In the genomic region with DNA sequence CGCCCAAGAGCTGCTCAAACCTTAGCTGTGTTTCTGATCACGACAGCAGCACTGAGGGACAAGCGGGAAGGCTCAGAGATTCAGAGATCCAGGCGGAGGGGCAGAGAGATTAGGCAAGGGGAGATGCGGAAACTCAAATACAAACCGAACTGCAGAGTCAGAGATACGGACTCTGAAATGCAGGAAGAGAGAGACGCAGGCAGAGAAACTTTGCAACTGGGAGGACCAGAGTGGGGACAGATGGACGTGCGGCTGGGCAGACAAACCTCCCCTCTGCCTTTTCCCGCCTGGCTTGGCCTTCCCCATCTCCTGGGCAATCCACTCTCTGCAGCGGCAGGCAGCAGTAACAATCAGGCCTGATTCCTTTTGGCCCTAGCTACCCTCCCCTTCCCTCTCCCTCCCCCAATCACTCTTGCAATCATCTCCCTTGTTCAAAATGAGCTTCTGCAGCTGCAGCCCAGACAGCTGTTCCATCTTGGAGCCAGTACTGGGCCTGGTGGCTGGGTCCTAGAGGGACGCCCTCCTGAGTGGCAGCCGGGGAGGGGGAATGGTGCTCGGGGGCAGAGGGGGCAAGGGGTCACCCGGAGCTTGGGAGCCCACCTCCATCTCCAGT, we compare ENCODE assay signal across 1 cellular context.
TF ChIP-seq lines count a peak whose summit lies in the region.

No MANE protein-coding gene starts in this region.

TF ChIP-seq in GM23338, 12 proteins besides CTCF, POLR2A, EP300 and RAD21:
- TF ChIP-seq, protein P1, sequence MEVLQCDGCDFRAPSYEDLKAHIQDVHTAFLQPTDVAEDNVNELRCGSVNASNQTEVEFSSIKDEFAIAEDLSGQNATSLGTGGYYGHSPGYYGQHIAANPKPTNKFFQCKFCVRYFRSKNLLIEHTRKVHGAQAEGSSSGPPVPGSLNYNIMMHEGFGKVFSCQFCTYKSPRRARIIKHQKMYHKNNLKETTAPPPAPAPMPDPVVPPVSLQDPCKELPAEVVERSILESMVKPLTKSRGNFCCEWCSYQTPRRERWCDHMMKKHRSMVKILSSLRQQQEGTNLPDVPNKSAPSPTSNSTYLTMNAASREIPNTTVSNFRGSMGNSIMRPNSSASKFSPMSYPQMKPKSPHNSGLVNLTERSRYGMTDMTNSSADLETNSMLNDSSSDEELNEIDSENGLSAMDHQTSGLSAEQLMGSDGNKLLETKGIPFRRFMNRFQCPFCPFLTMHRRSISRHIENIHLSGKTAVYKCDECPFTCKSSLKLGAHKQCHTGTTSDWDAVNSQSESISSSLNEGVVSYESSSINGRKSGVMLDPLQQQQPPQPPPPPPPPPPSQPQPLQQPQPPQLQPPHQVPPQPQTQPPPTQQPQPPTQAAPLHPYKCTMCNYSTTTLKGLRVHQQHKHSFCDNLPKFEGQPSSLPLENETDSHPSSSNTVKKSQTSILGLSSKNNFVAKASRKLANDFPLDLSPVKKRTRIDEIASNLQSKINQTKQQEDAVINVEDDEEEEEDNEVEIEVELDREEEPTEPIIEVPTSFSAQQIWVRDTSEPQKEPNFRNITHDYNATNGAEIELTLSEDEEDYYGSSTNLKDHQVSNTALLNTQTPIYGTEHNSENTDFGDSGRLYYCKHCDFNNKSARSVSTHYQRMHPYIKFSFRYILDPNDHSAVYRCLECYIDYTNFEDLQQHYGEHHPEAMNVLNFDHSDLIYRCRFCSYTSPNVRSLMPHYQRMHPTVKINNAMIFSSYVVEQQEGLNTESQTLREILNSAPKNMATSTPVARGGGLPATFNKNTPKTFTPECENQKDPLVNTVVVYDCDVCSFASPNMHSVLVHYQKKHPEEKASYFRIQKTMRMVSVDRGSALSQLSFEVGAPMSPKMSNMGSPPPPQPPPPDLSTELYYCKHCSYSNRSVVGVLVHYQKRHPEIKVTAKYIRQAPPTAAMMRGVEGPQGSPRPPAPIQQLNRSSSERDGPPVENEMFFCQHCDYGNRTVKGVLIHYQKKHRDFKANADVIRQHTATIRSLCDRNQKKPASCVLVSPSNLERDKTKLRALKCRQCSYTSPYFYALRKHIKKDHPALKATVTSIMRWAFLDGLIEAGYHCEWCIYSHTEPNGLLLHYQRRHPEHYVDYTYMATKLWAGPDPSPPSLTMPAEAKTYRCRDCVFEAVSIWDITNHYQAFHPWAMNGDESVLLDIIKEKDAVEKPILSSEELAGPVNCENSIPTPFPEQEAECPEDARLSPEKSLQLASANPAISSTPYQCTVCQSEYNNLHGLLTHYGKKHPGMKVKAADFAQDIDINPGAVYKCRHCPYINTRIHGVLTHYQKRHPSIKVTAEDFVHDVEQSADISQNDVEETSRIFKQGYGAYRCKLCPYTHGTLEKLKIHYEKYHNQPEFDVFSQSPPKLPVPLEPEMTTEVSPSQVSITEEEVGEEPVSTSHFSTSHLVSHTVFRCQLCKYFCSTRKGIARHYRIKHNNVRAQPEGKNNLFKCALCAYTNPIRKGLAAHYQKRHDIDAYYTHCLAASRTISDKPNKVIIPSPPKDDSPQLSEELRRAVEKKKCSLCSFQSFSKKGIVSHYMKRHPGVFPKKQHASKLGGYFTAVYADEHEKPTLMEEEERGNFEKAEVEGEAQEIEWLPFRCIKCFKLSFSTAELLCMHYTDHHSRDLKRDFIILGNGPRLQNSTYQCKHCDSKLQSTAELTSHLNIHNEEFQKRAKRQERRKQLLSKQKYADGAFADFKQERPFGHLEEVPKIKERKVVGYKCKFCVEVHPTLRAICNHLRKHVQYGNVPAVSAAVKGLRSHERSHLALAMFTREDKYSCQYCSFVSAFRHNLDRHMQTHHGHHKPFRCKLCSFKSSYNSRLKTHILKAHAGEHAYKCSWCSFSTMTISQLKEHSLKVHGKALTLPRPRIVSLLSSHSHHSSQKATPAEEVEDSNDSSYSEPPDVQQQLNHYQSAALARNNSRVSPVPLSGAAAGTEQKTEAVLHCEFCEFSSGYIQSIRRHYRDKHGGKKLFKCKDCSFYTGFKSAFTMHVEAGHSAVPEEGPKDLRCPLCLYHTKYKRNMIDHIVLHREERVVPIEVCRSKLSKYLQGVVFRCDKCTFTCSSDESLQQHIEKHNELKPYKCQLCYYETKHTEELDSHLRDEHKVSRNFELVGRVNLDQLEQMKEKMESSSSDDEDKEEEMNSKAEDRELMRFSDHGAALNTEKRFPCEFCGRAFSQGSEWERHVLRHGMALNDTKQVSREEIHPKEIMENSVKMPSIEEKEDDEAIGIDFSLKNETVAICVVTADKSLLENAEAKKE (CRISPR knock-in tag; IDR thresholded peaks at IDR 0.05): no peak
